In the genomic region with DNA sequence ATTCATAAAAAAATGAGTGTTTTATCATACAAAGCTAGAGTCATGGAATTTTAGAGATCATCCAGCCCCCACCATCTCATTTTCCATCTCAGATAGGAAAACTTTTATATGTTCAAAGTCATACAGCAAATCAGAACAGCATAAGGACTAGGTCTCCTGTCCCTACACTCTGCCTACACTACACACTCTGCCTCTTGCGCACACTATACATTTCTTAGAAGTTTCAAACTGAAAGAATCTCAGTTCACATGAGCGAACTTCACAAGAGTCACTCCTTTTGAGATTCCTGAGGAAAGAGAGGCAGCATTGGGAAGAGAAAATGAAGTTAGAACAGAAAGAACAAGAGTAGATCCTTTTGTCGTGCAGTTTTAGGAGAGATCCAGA, we compare ENCODE assay signal across 32 cellular contexts. TPM values are rescaled to one million over a fixed set of nuclear protein-coding genes. Genes with fewer than 3 reads are reported as not detected.
"Had no signal": no experiment of that assay in that cellular context is flagged by ENCODE, and none has a peak within 500 bp of the region (broad histone marks: within the 10 kb centered on the region; RNA-seq: fewer than 3 reads in every experiment).

No MANE protein-coding gene starts in this region.

- H3K27ac Mint-ChIP-seq: activated CD8-positive, alpha-beta T cell treated with anti-CD3 and anti-CD28 coated beads for 36 hours; activated naive CD4-positive, alpha-beta T cell treated with anti-CD3 and anti-CD28 coated beads, Interleukin-2, amount 50 U/mL, for 72 hours; mesothelial cell of epicardium; nephron progenitor cell; WTC11 had no signal

- ATAC-seq: activated CD8-positive, alpha-beta T cell treated with anti-CD3 and anti-CD28 coated beads for 36 hours; activated naive CD4-positive, alpha-beta T cell treated with anti-CD3 and anti-CD28 coated beads, Interleukin-2, amount 50 U/mL, for 72 hours; left lung; pancreas; WTC11 had no signal

- H3K27ac ChIP-seq: breast epithelium, epithelial cell of prostate, esophagus squamous epithelium, left lung, pancreas, psoas muscle, sigmoid colon, suprapubic skin, tibial artery, uterus had no signal

- H3K27me3 Mint-ChIP-seq: activated CD8-positive, alpha-beta T cell treated with anti-CD3 and anti-CD28 coated beads for 36 hours had no signal

- DNase-seq: activated CD4-positive, alpha-beta T cell treated with anti-CD3 and anti-CD28 coated beads, Interleukin-2, amount 50 U/mL, for 1 hour; activated CD8-positive, alpha-beta T cell treated with anti-CD3 and anti-CD28 coated beads for 36 hours; activated naive CD4-positive, alpha-beta T cell; activated T-cell treated with anti-CD3 and anti-CD28 coated beads, Interleukin-2, amount 50 U/mL, for 48 hours; effector CD8-positive, alpha-beta T cell; esophagus squamous epithelium; foreskin melanocyte; heart right ventricle; kidney glomerular epithelial cell; left lung; naive B cell; nephron progenitor cell; pancreas; psoas muscle; sigmoid colon; stimulated activated CD4-positive, alpha-beta T cell treated with anti-CD3 and anti-CD28 coated beads, Interleukin-15, amount 100 ng/mL, for 24 hours; stimulated activated CD4-positive, alpha-beta T cell treated with anti-CD3 and anti-CD28 coated beads, Interleukin-2, amount 100 ng/mL, for 24 hours; stimulated activated naive CD4-positive, alpha-beta T cell; T-helper 2 cell; tibial artery; uterus had no signal

- FAIRE-seq: colon, endometrium, pancreas had no signal

- H3K9me3 Mint-ChIP-seq: activated CD8-positive, alpha-beta T cell treated with anti-CD3 and anti-CD28 coated beads for 36 hours; activated naive CD4-positive, alpha-beta T cell treated with anti-CD3 and anti-CD28 coated beads, Interleukin-2, amount 50 U/mL, for 72 hours; mesothelial cell of epicardium; naive B cell; nephron progenitor cell had no signal

- H3K4me1 ChIP-seq: breast epithelium, heart right ventricle, left lung, pancreas, sigmoid colon, suprapubic skin, tibial artery, uterus had no signal

- H3K9me3 ChIP-seq: breast epithelium, esophagus squamous epithelium, heart right ventricle, left lung, pancreas, psoas muscle, sigmoid colon, suprapubic skin, tibial artery, uterus had no signal

- H3K27me3 ChIP-seq: breast epithelium, esophagus squamous epithelium, heart right ventricle, left lung, pancreas, sigmoid colon, suprapubic skin, tibial artery, uterus had no signal

- H3K4me3 Mint-ChIP-seq: activated CD8-positive, alpha-beta T cell treated with anti-CD3 and anti-CD28 coated beads for 36 hours; mesothelial cell of epicardium; naive B cell; nephron progenitor cell; WTC11 had no signal

- H3K4me3 ChIP-seq: breast epithelium, esophagus squamous epithelium, heart right ventricle, left lung, lung, pancreas, psoas muscle, sigmoid colon, suprapubic skin, tibial artery, uterus had no signal

- H3K36me3 Mint-ChIP-seq: activated naive CD4-positive, alpha-beta T cell treated with anti-CD3 and anti-CD28 coated beads, Interleukin-2, amount 50 U/mL, for 72 hours; mesothelial cell of epicardium; naive B cell; WTC11 had no signal

- H3K4me1 Mint-ChIP-seq: naive B cell, WTC11 had no signal

- H3K36me3 ChIP-seq: breast epithelium, esophagus squamous epithelium, heart right ventricle, left lung, pancreas, sigmoid colon, suprapubic skin, tibial artery, uterus had no signal

RNA-seq across cellular contexts. Expression of a gene that starts 36.5 kb away (rescaled TPM):
- total RNA-seq: activated CD8-positive, alpha-beta T cell treated with anti-CD3 and anti-CD28 coated beads for 36 hours; activated naive CD4-positive, alpha-beta T cell treated with anti-CD3 and anti-CD28 coated beads, Interleukin-2, amount 50 U/mL, for 72 hours; dermis microvascular lymphatic vessel endothelial cell; suprapubic skin had no signal

RNA-seq across cellular contexts. Expression of a gene that starts 39.7 kb away (rescaled TPM):
- total RNA-seq: activated CD8-positive, alpha-beta T cell treated with anti-CD3 and anti-CD28 coated beads for 36 hours; activated naive CD4-positive, alpha-beta T cell treated with anti-CD3 and anti-CD28 coated beads, Interleukin-2, amount 50 U/mL, for 72 hours; breast epithelium; dermis microvascular lymphatic vessel endothelial cell; esophagus squamous epithelium; glomerular endothelial cell; mesothelial cell of epicardium; pancreas; suprapubic skin; uterus; WTC11 had no signal
- polyA plus RNA-seq: pancreas had no signal
